17 cellular contexts compared by ENCODE assay signal in genomic region chr1:29195875-29196274, GRCh38. TPM values are rescaled to one million over a fixed set of nuclear protein-coding genes. Genes with fewer than 3 reads are reported as not detected.
DNase-seq lines count a peak whose midpoint lies in the region; ATAC-seq, FAIRE-seq and TF ChIP-seq lines count a peak whose summit lies in the region.
"Had no signal": no experiment of that assay in that cellular context is flagged by ENCODE, and none has a peak within 500 bp of the region (broad histone marks: within the 10 kb centered on the region; RNA-seq: fewer than 3 reads in every experiment).

No MANE protein-coding gene starts in this region.

- peak overlapping the region; percentile 70; the same call in 1 of the 2 replicates for H3K9ac ChIP-seq in GM23248
- H3K9ac ChIP-seq in kidney (ENCODE audit: low read length in 2 of 2), result no peak overlapping the region
- H3K9ac ChIP-seq: parathyroid adenoma had no signal

- H3K36me3 ChIP-seq in GM23248 (ENCODE audit: low read depth), result peaks cover 9% of the 10 kb centered on the region; the same call in 1 of the 2 replicates
- H3K36me3 ChIP-seq in kidney (ENCODE audit: control insufficient read depth in 1 of 2, insufficient read depth in 2 of 2, low read length in 2 of 2), result peaks cover under 1 to 12% of the 10 kb centered on the region in 2 donors
- H3K36me3 ChIP-seq: breast epithelium had no signal

- H3K36me3 Mint-ChIP-seq in activated T-cell treated with anti-CD3 and anti-CD28 coated beads, Interleukin-2, amount 50 U/mL, for 4 hours (ENCODE audit: insufficient read depth), result peaks cover 16% of the 10 kb centered on the region

- H3K9me3 ChIP-seq in GM23248 (ENCODE audit: low read depth) (no peaks in the 10 kb centered on the region), kidney (ENCODE audit: control insufficient read depth in 1 of 2, low read length in 2 of 2) (no peaks in the 10 kb centered on the region)
- H3K9me3 ChIP-seq: breast epithelium had no signal

- no peaks in the 10 kb centered on the region for H4K20me1 ChIP-seq in GM23248 (ENCODE audit: insufficient read depth)

- no peaks in the 10 kb centered on the region for H3K4me1 Mint-ChIP-seq in activated T-cell treated with anti-CD3 and anti-CD28 coated beads, Interleukin-2, amount 50 U/mL, for 4 hours (ENCODE audit: low read depth)

- H3K27ac ChIP-seq in GM23248, result peak overlapping the region; percentile 90; the same call in 1 of the 2 replicates
- H3K27ac ChIP-seq in RWPE1, result peak overlapping the region; percentile 52
- H3K27ac ChIP-seq in kidney (ENCODE audit: low read depth in 2 of 2, low read length in 2 of 2), result no peak overlapping the region
- H3K27ac ChIP-seq: breast epithelium, hepatocyte, parathyroid adenoma had no signal

- POLR2A ChIA-PET in RWPE1 (lab: Yijun Ruan, JAX; ENCODE audit: low non-redundant PET), result interaction anchor here (0.6 kb wide), 1 partner anchor 60 kb away, joined by 5 read pairs; no protein-coding TSS in a partner anchor

- H3K4me2 ChIP-seq in GM23248 (ENCODE audit: unreplicated experiment), result no peak overlapping the region
- H3K4me2 ChIP-seq: hepatocyte had no signal

- H3K4me1 ChIP-seq in GM23248 (ENCODE audit: insufficient read depth) (peaks cover 19% of the 10 kb centered on the region), kidney (ENCODE audit: control insufficient read depth in 1 of 2, insufficient read depth in 1 of 2, low read depth in 1 of 2, low read length in 2 of 2) (no peaks in the 10 kb centered on the region)
- H3K4me1 ChIP-seq: breast epithelium, parathyroid adenoma had no signal

- intact Hi-C loops in kidney (cut with DNase I), result no loop called here

- CTCF ChIA-PET in RWPE1 (lab: Yijun Ruan, JAX), result interaction anchor here (0.6 to 0.7 kb wide), 2 partner anchors 459 to 1818 kb away, joined by 3 to 4 read pairs; partner anchors contain the start of gene YTHDF2

- H3K9me3 Mint-ChIP-seq in activated T-cell treated with anti-CD3 and anti-CD28 coated beads, Interleukin-2, amount 50 U/mL, for 4 hours, result no peaks in the 10 kb centered on the region

- no peaks in the 10 kb centered on the region for H3K79me2 ChIP-seq in GM23248 (ENCODE audit: insufficient read depth)
- H3K79me2 ChIP-seq: hepatocyte, parathyroid adenoma had no signal

- TF ChIP-seq CTCF in AG10803 (conservative IDR thresholded peaks at IDR 0.05; ENCODE audit: low read length), result no peak
- no peak for TF ChIP-seq CTCF in RWPE1 (conservative IDR thresholded peaks at IDR 0.05; ENCODE audit: low read depth)
- no peak for TF ChIP-seq CTCF in kidney (IDR thresholded peaks at IDR 0.05; ENCODE audit: borderline replicate concordance, extremely low read depth, insufficient read depth)

- no peaks in the 10 kb centered on the region for H3K27me3 Mint-ChIP-seq in activated T-cell treated with anti-CD3 and anti-CD28 coated beads, Interleukin-2, amount 50 U/mL, for 4 hours (ENCODE audit: low read depth)

- in situ Hi-C loops in GM23248 (cut with MboI), result loop anchor here (10.0 kb wide), 3 partner anchors 151 to 411 kb away; no protein-coding TSS in a partner anchor

- H3K4me3 ChIP-seq in AG10803 (ENCODE audit: low read length) (no peak overlapping the region), GM23248 (no peak overlapping the region), kidney (ENCODE audit: low read length in 2 of 2) (no peak overlapping the region)
- H3K4me3 ChIP-seq: breast epithelium, hepatocyte had no signal

- H3F3A ChIP-seq in GM23248 (ENCODE audit: insufficient read depth), result peaks cover 19% of the 10 kb centered on the region

- H3K4me3 Mint-ChIP-seq in activated T-cell treated with anti-CD3 and anti-CD28 coated beads, Interleukin-2, amount 50 U/mL, for 4 hours, result no peak overlapping the region

- no peaks in the 10 kb centered on the region for H3K9me2 ChIP-seq in GM23248 (ENCODE audit: insufficient read depth)

- DNase-seq in AG10803 (ENCODE audit: low read depth), result peak; percentile 25
- DNase-seq in GM23248, result no peak
- no peak for DNase-seq in RWPE1 (ENCODE audit: low spot score)
- DNase-seq in kidney, result peak; percentile 79
- DNase-seq in activated CD4-positive, alpha-beta T cell treated with anti-CD3 and anti-CD28 coated beads, Interleukin-2, amount 50 U/mL, for 48 hours, result no peak
- no peak for DNase-seq in activated T-cell treated with anti-CD3 and anti-CD28 coated beads, Interleukin-2, amount 50 U/mL, for 4 hours
- DNase-seq: activated CD4-positive, CD25-positive, alpha-beta regulatory T cell treated with anti-CD3 and anti-CD28 coated beads, Interleukin-2, amount 50 U/mL, for 72 hours; activated naive CD4-positive, alpha-beta T cell treated with Interleukin-2 at 50 U/mL for 16 hours; kidney glomerular epithelial cell; MV-4-11; NCI-H774 had no signal

- no peak overlapping the region for H2AFZ ChIP-seq in GM23248
- H2AFZ ChIP-seq: hepatocyte, parathyroid adenoma had no signal

- no peak for FAIRE-seq in kidney (lab: Jason Lieb, UNC)
- FAIRE-seq: GM18507 had no signal

- ATAC-seq in activated T-cell treated with anti-CD3 and anti-CD28 coated beads, Interleukin-2, amount 50 U/mL, for 4 hours, result no peak
- ATAC-seq in GM19395 (IDR thresholded peaks at IDR 0.05; ENCODE audit: unreplicated experiment) (no peak), HG02884 (IDR thresholded peaks at IDR 0.05; ENCODE audit: unreplicated experiment) (no peak)

- WGBS in GM23248 (ENCODE audit: low coverage in 1 of 2, low lambda C conversion rate in 2 of 2, missing lambda C conversion rate in 2 of 2), 2 experiments, result 81 to 83% methylated on average over 8 of the region's 8 CpGs

- no peaks in the 10 kb centered on the region for H3K27me3 ChIP-seq in GM23248 (replicated peaks; ENCODE audit: insufficient read depth)
- H3K27me3 ChIP-seq: breast epithelium, hepatocyte had no signal

RNA-seq across cellular contexts. Expression of gene SRSF4, which starts 14.2 kb away (rescaled TPM):
- 36.3 and 45.0 TPM in 2 replicates for total RNA-seq in GM23248 (2014; rRNA removed; shearing (Covaris generic))
- 60.8 and 65.6 TPM in 2 replicates for polyA plus RNA-seq in GM23248 (2016; fragmentation: Nextera tagmentation; extraction: Ambion mirVana)
- total RNA-seq in kidney, result 72.3 TPM
- 48.4 TPM for polyA plus RNA-seq in kidney (ENCODE audit: insufficient read depth, low read depth, low replicate concordance)
- total RNA-seq in activated T-cell treated with anti-CD3 and anti-CD28 coated beads, Interleukin-2, amount 50 U/mL, for 4 hours, result 100 to 1,000 TPM; 104 to 109 (median 106) TPM

RNA-seq across cellular contexts. Expression of gene MECR, which starts 34.9 kb away (rescaled TPM):
- 19.1 and 23.6 TPM in 2 replicates for total RNA-seq in GM23248 (2014; rRNA removed; shearing (Covaris generic))
- polyA plus RNA-seq in GM23248 (2016; fragmentation: Nextera tagmentation; extraction: Ambion mirVana) (43.3 and 48.2 TPM in 2 replicates), kidney (ENCODE audit: insufficient read depth, low read depth, low replicate concordance) (42.6 TPM)
- 27.7 TPM for total RNA-seq in kidney
- 10 to 100 TPM; 29.8 to 35.4 (median 32.6) TPM for total RNA-seq in activated T-cell treated with anti-CD3 and anti-CD28 coated beads, Interleukin-2, amount 50 U/mL, for 4 hours

RNA-seq across cellular contexts. Expression of gene PTPRU, which starts 40.4 kb away (rescaled TPM):
- total RNA-seq in GM23248 (2014; rRNA removed; shearing (Covaris generic)), result 16.8 and 18.0 TPM in 2 replicates
- polyA plus RNA-seq in GM23248 (2016; fragmentation: Nextera tagmentation; extraction: Ambion mirVana) (6.0 and 6.2 TPM in 2 replicates), kidney (ENCODE audit: insufficient read depth, low read depth, low replicate concordance) (3.7 TPM)
- total RNA-seq in kidney, result 53.6 TPM
- under 1 TPM; 0.19 to 0.78 (median 0.32) TPM for total RNA-seq in activated T-cell treated with anti-CD3 and anti-CD28 coated beads, Interleukin-2, amount 50 U/mL, for 4 hours

Comparison
In these comparisons a context has a peak if more than half of its experiments do, and no peak if none do; other contexts are left out.
1. DNase-seq: peak in AG10803 (single experiment) and kidney (single experiment); none in GM23248 (single experiment), RWPE1 (single experiment), activated CD4-positive, alpha-beta T cell treated with anti-CD3 and anti-CD28 coated beads, Interleukin-2, amount 50 U/mL, for 48 hours (0 of 2) and activated T-cell treated with anti-CD3 and anti-CD28 coated beads, Interleukin-2, amount 50 U/mL, for 4 hours (single experiment).
2. H3K27ac ChIP-seq: peak in GM23248 (single experiment) and RWPE1 (single experiment); none in kidney (0 of 2).